Comparison of ENCODE assay signal across 7 cellular contexts in the genomic region with DNA sequence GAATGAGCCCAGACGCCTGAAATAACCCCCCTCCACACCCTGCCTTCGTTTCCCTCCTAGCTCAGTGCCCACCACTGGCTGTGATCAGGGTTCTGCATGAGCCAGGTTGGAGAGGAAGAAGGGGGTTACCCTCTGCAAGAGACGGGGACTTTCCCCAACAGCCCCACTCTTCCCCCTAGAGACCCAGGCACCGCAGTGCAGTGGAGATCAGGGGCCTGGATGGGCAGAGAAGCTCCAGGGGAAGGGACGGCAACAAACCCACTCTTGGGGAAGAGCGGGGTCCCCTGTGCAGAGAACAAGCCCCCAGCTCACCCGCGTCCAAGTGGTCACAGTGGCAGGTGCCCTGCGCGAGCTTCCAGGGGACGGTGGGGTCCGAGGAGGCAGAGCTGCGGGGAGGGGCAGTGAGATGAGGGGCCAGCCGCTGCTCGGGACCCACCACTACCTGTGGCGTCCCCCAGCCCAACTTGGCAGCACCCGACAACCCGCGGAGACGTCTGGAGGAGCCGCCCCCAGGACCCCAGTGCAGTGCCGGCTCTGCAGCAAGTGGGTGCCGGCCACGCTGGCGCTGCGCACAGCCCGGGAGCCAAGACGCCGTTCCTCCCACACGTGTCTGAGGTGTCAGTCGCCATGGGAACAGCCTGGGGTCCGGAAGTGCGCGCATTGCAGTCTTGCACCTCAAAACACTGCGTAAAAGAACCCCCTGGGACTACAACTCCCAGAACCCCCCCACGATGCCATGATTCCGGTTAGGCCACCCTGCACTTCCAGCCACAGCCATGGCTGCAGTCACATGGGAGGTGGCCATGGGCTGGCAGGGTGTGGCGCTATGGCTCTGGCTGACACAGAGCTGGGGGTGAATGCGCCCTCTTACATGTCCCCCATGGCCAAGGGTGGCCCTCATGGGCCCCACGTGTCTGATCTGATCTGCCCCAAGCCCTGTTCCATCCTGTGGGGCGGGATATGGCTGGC. TPM values are rescaled to one million over a fixed set of nuclear protein-coding genes. Genes with fewer than 3 reads are reported as not detected.
DNase-seq lines count a peak whose midpoint lies in the region; ATAC-seq and TF ChIP-seq lines count a peak whose summit lies in the region.

No MANE protein-coding gene starts in this region.

- WGBS in lower leg skin, 2 donors: 55 to 77% methylated on average over 27 to 31 of the region's 41 CpGs

- DNase-seq in central memory CD4-positive, alpha-beta T cell: peak; percentile 91
- peak; percentile 38 to 54 for DNase-seq in stimulated activated CD4-positive, alpha-beta T cell treated with anti-CD3 and anti-CD28 coated beads, Interleukin-15, amount 100 ng/mL, for 48 hours (ENCODE audit: low read depth in 2 of 2)
- no peak for DNase-seq in lower leg skin (ENCODE audit: low spot score in 2 of 2)
- no peak for DNase-seq in MV-4-11 (lab: John Stamatoyannopoulos, UW)
- no peak for DNase-seq in RKO (ENCODE audit: low spot score)

- no peak for TF ChIP-seq POLR2A in lower leg skin (IDR thresholded peaks at IDR 0.05)

- peak; percentile 54 for ATAC-seq in GM21619 (IDR thresholded peaks at IDR 0.05; ENCODE audit: unreplicated experiment)
- ATAC-seq in activated CD4-positive, CD25-positive, alpha-beta regulatory T cell treated with anti-CD3 and anti-CD28 coated beads, Interleukin-2, amount 50 U/mL, for 24 hours: peak; percentile 77 to 88

- intact Hi-C loops in lower leg skin (cut with DNase I; ENCODE audit: low total_unique reads): no loop called here

- no peak overlapping the region for H3K4me3 ChIP-seq in lower leg skin (ENCODE audit: low read depth, poor library complexity, severe bottlenecking)

- TF ChIP-seq CTCF in lower leg skin (IDR thresholded peaks at IDR 0.05): no peak

RNA-seq across cellular contexts. Expression of a gene that starts 45.8 kb away (rescaled TPM):
- 100 to 1,000 TPM in 3 of 4 donors, 10 to 100 TPM in 1; 94.1 to 120 (median 108) TPM for total RNA-seq in lower leg skin

Comparison
In these comparisons a context has a peak if more than half of its experiments do, and no peak if none do; other contexts are left out.
1. DNase-seq: peak in central memory CD4-positive, alpha-beta T cell (single experiment) and stimulated activated CD4-positive, alpha-beta T cell treated with anti-CD3 and anti-CD28 coated beads, Interleukin-15, amount 100 ng/mL, for 48 hours (2 of 2); none in lower leg skin (0 of 2), MV-4-11 (single experiment) and RKO (single experiment).